ENCODE assay signal across 13 cellular contexts in genomic region chr1:8076171-8076570, GRCh38. TPM values are rescaled to one million over a fixed set of nuclear protein-coding genes. Genes with fewer than 3 reads are reported as not detected.
A peak's percentile ranks its signal among the peaks of the same experiment; 100 is the strongest.
DNase-seq lines count a peak whose midpoint lies in the region; ATAC-seq and TF ChIP-seq lines count a peak whose summit lies in the region.
"Had no signal": no experiment of that assay in that cellular context is flagged by ENCODE, and none has a peak within 500 bp of the region (broad histone marks: within the 10 kb centered on the region; RNA-seq: fewer than 3 reads in every experiment).

No MANE protein-coding gene starts in this region.

- CTCF ChIA-PET in MCF 10A (lab: Yijun Ruan, JAX), result interaction anchor here (0.6 kb wide), 4 partner anchors 58 to 576 kb away, joined by 3 read pairs; no protein-coding TSS in a partner anchor

- H3K4me1 ChIP-seq in breast epithelium, result peaks cover 2 to 21% of the 10 kb centered on the region in 2 donors
- peaks cover 10% of the 10 kb centered on the region for H3K4me1 ChIP-seq in upper lobe of right lung

- H3K36me3 Mint-ChIP-seq in MCF 10A (ENCODE audit: insufficient read depth, unreplicated experiment), result no peaks in the 10 kb centered on the region
- no peaks in the 10 kb centered on the region for H3K36me3 Mint-ChIP-seq in nephron (ENCODE audit: low read depth)

- H3K9me3 ChIP-seq in breast epithelium, result no peaks in the 10 kb centered on the region
- no peaks in the 10 kb centered on the region for H3K9me3 ChIP-seq in upper lobe of right lung

- no TSS peak for BruUV-seq in MCF 10A (replicated peaks; lab: Mats Ljungman, UMichigan)

- H3K36me3 ChIP-seq in breast epithelium (no peaks in the 10 kb centered on the region), brain microvascular endothelial cell (replicated peaks) (no peaks in the 10 kb centered on the region), upper lobe of right lung (no peaks in the 10 kb centered on the region)

- H3K27me3 ChIP-seq in breast epithelium (no peaks in the 10 kb centered on the region), brain microvascular endothelial cell (replicated peaks) (no peaks in the 10 kb centered on the region), upper lobe of right lung (no peaks in the 10 kb centered on the region)

- peak overlapping the region; percentile 89 for H3K27ac Mint-ChIP-seq in MCF 10A (ENCODE audit: low read depth, unreplicated experiment)
- peak overlapping the region in 2 of 3 experiments; percentile 62 to 70 for H3K27ac Mint-ChIP-seq in nephron

- intact Hi-C loops in MCF 10A (cut with micrococcal nuclease) (no loop called here), breast epithelium (cut with DNase I; ENCODE audit: low total_unique reads) (no loop called here), upper lobe of right lung (cut with DNase I) (no loop called here)

- H3K27ac ChIP-seq in breast epithelium, result peak overlapping the region in 1 of 2 donors; percentile 88
- peak overlapping the region; percentile 90 for H3K27ac ChIP-seq in brain microvascular endothelial cell
- peak overlapping the region; percentile 51 for H3K27ac ChIP-seq in upper lobe of right lung

- POLR2A ChIA-PET in MCF 10A (lab: Yijun Ruan, JAX), result interaction anchor here (0.7 to 7.4 kb wide), 21 partner anchors 15 to 239 kb away, joined by 3 to 114 read pairs (median 7); no protein-coding TSS in a partner anchor

- peaks cover 8% of the 10 kb centered on the region for H3K9me3 Mint-ChIP-seq in MCF 10A (ENCODE audit: unreplicated experiment)
- no peaks in the 10 kb centered on the region for H3K9me3 Mint-ChIP-seq in nephron

- in situ Hi-C loops in brain microvascular endothelial cell (cut with HindIII; ENCODE audit: low pct_ligation_motif_present, low sequenced_read_pairs), result no loop called here

- H3K4me3 Mint-ChIP-seq in MCF 10A (ENCODE audit: unreplicated experiment), result no peak overlapping the region
- H3K4me3 Mint-ChIP-seq in nephron, result no peak overlapping the region

- H3K4me3 ChIP-seq in breast epithelium, result no peak overlapping the region
- no peak overlapping the region for H3K4me3 ChIP-seq in brain microvascular endothelial cell (ENCODE audit: low read depth, low read length)
- H3K4me3 ChIP-seq in upper lobe of right lung, result no peak overlapping the region
- H3K4me3 ChIP-seq: coronary artery had no signal

- TF ChIP-seq CTCF in MCF 10A (IDR thresholded peaks at IDR 0.05; ENCODE audit: unreplicated experiment) (no peak), breast epithelium (IDR thresholded peaks at IDR 0.05) (no peak), brain microvascular endothelial cell (IDR thresholded peaks at IDR 0.05; ENCODE audit: low read depth, low read length, missing control alignments) (no peak), nephron (IDR thresholded peaks at IDR 0.05; ENCODE audit: unreplicated experiment in 3 of 3) (no peak), upper lobe of right lung (IDR thresholded peaks at IDR 0.05) (no peak)

- H3K27me3 Mint-ChIP-seq in MCF 10A (ENCODE audit: insufficient read depth, unreplicated experiment) (no peaks in the 10 kb centered on the region), nephron (ENCODE audit: low read depth) (no peaks in the 10 kb centered on the region)

- no peak for ATAC-seq in upper lobe of right lung
- ATAC-seq in HG02970 (IDR thresholded peaks at IDR 0.05; ENCODE audit: low FRiP score, unreplicated experiment), result no peak
- ATAC-seq in HG02610 (IDR thresholded peaks at IDR 0.05; ENCODE audit: unreplicated experiment), result no peak
- ATAC-seq in HG03045 (IDR thresholded peaks at IDR 0.05; ENCODE audit: unreplicated experiment), result no peak

- DNase-seq in MCF 10A (ENCODE audit: unreplicated experiment) (no peak), breast epithelium (ENCODE audit: low spot score in 2 of 2) (no peak), brain microvascular endothelial cell (no peak), upper lobe of right lung (no peak)
- DNase-seq: activated effector memory CD4-positive, alpha-beta T cell treated with Interleukin-2 at 50 U/mL for 16 hours; glutamatergic neuron; kidney; MM.1S had no signal

- H3K4me1 Mint-ChIP-seq in MCF 10A (ENCODE audit: insufficient read depth, unreplicated experiment) (peaks cover 63% of the 10 kb centered on the region), nephron (peaks cover 35% of the 10 kb centered on the region)

- no peak for TF ChIP-seq POLR2A in breast epithelium (IDR thresholded peaks at IDR 0.05)

RNA-seq across cellular contexts. Expression of gene ERRFI1, which starts 50.1 kb away (rescaled TPM):
- total RNA-seq in MCF 10A (2022) (86.4 and 111 TPM in 2 replicates), breast epithelium (100 to 1,000 TPM; 207 to 550 (median 379) TPM), upper lobe of right lung (92.8 TPM)
